Comparison of ENCODE assay signal across 7 cellular contexts in genomic region chr9:35538361-35539234, GRCh38. TPM values are rescaled to one million over a fixed set of nuclear protein-coding genes. Genes with fewer than 3 reads are reported as not detected.
A peak's percentile ranks its signal among the peaks of the same experiment; 100 is the strongest.
DNase-seq lines count a peak whose midpoint lies in the region; ATAC-seq and TF ChIP-seq lines count a peak whose summit lies in the region.

No MANE protein-coding gene starts in this region.

- H3K4me3 ChIP-seq in esophagus muscularis mucosa (peak overlapping the region; percentile 48 to 58 (median 52)), mucosa of descending colon (no peak overlapping the region), upper lobe of right lung (peak overlapping the region; percentile 43)

- TF ChIP-seq POLR2A in esophagus muscularis mucosa (IDR thresholded peaks at IDR 0.05; ENCODE audit: low read depth), result no peak

- no peak for DNase-seq in esophagus muscularis mucosa (ENCODE audit: extremely low spot score)
- DNase-seq in mucosa of descending colon, result peak; percentile 37 to 64 (median 48)
- DNase-seq in upper lobe of right lung, result peak; percentile 83
- DNase-seq in NCI-H1048 (lab: John Stamatoyannopoulos, UW), result no peak

- WGBS in esophagus muscularis mucosa, result 18% methylated on average over 12 of the region's 18 CpGs

- H3K27me3 ChIP-seq in esophagus muscularis mucosa (no peaks in the 10 kb centered on the region), upper lobe of right lung (no peaks in the 10 kb centered on the region)

- no peaks in the 10 kb centered on the region for H3K36me3 ChIP-seq in esophagus muscularis mucosa
- no peaks in the 10 kb centered on the region for H3K36me3 ChIP-seq in mucosa of descending colon (ENCODE audit: low read depth)
- H3K36me3 ChIP-seq in upper lobe of right lung, result no peaks in the 10 kb centered on the region

- intact Hi-C loops in esophagus muscularis mucosa (cut with DNase I) (no loop called here), mucosa of descending colon (cut with DNase I, micrococcal nuclease) (no loop called here), upper lobe of right lung (cut with DNase I) (no loop called here)

- peaks cover 42 to 87% (median 75%) of the 10 kb centered on the region in 4 donors for H3K4me1 ChIP-seq in esophagus muscularis mucosa
- H3K4me1 ChIP-seq in mucosa of descending colon (ENCODE audit: low read depth), result peaks cover 4% of the 10 kb centered on the region
- peaks cover 24% of the 10 kb centered on the region for H3K4me1 ChIP-seq in upper lobe of right lung

- H3K9me3 ChIP-seq in esophagus muscularis mucosa, result no peaks in the 10 kb centered on the region
- H3K9me3 ChIP-seq in mucosa of descending colon, result no peaks in the 10 kb centered on the region
- H3K9me3 ChIP-seq in upper lobe of right lung, result no peaks in the 10 kb centered on the region

- H3K27ac ChIP-seq in esophagus muscularis mucosa (replicated peaks in 1 of 4) (peak overlapping the region; percentile 84 to 91 (median 85)), upper lobe of right lung (peak overlapping the region; percentile 80)

- ATAC-seq in mucosa of descending colon (peak; percentile 78), upper lobe of right lung (peak; percentile 93), HG03520 (IDR thresholded peaks at IDR 0.05; ENCODE audit: unreplicated experiment) (no peak), HG02938 (IDR thresholded peaks at IDR 0.05; ENCODE audit: unreplicated experiment) (no peak)

- peak in 1 of 3 experiments; percentile 15 for TF ChIP-seq CTCF in esophagus muscularis mucosa (IDR thresholded peaks at IDR 0.05)
- TF ChIP-seq CTCF in mucosa of descending colon (IDR thresholded peaks at IDR 0.05), result no peak
- no peak for TF ChIP-seq CTCF in upper lobe of right lung (IDR thresholded peaks at IDR 0.05)

- no peak for TF ChIP-seq EP300 in esophagus muscularis mucosa (IDR thresholded peaks at IDR 0.05)

TF ChIP-seq in PFSK-1, 5 proteins besides CTCF, POLR2A, EP300 and RAD21:
- TF ChIP-seq, protein P1, sequence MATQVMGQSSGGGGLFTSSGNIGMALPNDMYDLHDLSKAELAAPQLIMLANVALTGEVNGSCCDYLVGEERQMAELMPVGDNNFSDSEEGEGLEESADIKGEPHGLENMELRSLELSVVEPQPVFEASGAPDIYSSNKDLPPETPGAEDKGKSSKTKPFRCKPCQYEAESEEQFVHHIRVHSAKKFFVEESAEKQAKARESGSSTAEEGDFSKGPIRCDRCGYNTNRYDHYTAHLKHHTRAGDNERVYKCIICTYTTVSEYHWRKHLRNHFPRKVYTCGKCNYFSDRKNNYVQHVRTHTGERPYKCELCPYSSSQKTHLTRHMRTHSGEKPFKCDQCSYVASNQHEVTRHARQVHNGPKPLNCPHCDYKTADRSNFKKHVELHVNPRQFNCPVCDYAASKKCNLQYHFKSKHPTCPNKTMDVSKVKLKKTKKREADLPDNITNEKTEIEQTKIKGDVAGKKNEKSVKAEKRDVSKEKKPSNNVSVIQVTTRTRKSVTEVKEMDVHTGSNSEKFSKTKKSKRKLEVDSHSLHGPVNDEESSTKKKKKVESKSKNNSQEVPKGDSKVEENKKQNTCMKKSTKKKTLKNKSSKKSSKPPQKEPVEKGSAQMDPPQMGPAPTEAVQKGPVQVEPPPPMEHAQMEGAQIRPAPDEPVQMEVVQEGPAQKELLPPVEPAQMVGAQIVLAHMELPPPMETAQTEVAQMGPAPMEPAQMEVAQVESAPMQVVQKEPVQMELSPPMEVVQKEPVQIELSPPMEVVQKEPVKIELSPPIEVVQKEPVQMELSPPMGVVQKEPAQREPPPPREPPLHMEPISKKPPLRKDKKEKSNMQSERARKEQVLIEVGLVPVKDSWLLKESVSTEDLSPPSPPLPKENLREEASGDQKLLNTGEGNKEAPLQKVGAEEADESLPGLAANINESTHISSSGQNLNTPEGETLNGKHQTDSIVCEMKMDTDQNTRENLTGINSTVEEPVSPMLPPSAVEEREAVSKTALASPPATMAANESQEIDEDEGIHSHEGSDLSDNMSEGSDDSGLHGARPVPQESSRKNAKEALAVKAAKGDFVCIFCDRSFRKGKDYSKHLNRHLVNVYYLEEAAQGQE (IDR thresholded peaks at IDR 0.05; ENCODE audit: insufficient read depth in 1 of 2, low read depth in 2 of 2, low read length in 2 of 2), result no peak
- TF ChIP-seq SIN3A (IDR thresholded peaks at IDR 0.05; ENCODE audit: borderline replicate concordance, insufficient read depth, low read length) (no peak), FOXP2 (optimal IDR thresholded peaks at IDR 0.05; ENCODE audit: borderline replicate concordance, extremely low read depth, extremely low read length, insufficient read depth) (no peak), POLR2AphosphoS5 (IDR thresholded peaks at IDR 0.05; ENCODE audit: low read depth, low read length) (peak; percentile 71), TAF1 (IDR thresholded peaks at IDR 0.05; ENCODE audit: borderline replicate concordance, insufficient read depth, low read length) (0 out of 2 replicates have a peak, but pooled peaks have one; percentile 40)
TF ChIP-seq in PFSK-1: peak in this region for 2.

RNA-seq across cellular contexts. Expression of gene RUSC2, which starts 48.7 kb away (rescaled TPM):
- polyA plus RNA-seq in PFSK-1 (2012; ENCODE audit: insufficient read length, low read depth), result 17.5 TPM
- total RNA-seq in esophagus muscularis mucosa, result 10 to 100 TPM; 48.0 to 91.2 (median 73.8) TPM
- 10 to 100 TPM in 1 of 3 donors, 1 to 10 TPM in 2; 1.6 to 60.5 (median 6.6) TPM for total RNA-seq in mucosa of descending colon
- total RNA-seq in upper lobe of right lung, result 31.5 TPM

Comparison
In these comparisons a context has a peak if more than half of its experiments do, and no peak if none do; other contexts are left out.
1. DNase-seq: peak in mucosa of descending colon (3 of 3) and upper lobe of right lung (single experiment); none in esophagus muscularis mucosa (single experiment) and NCI-H1048 (single experiment).
2. ATAC-seq: peak in mucosa of descending colon (single experiment) and upper lobe of right lung (single experiment); none in HG03520 (single experiment) and HG02938 (single experiment).